Comparison of ENCODE assay signal across 1 cellular context in the genomic region with DNA sequence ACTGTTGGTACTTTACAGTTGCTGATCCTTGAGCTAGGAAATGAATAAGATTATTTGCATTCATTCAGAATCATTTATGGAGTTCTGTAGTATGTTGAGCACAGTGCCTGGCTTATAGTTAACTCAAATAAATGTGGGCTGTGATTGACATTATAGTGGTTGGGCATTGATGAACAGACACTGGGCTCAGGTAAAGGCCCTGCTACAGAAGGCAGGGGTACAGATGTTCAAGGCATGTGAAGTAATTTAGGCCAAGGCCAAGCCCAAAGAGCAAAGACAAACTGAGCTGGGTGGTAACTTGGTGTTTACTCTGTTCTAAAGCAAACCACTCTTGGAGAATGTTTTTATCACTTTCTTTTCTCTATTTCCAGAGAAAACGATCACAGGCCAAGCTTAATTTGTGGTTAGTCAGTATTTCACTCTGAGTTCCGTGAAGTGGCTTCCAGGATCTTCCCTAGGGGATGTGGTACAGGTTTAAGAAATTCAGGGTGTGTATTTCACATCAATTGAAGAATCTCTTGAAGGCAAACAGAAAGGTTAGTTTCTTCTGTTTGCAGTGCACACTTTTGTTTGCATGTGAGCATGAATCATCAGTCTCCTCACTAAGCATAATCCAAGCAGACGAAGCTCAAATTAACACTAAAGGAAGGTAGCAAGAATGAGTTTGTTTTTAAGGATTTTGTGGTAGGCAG.
TF ChIP-seq lines count a peak whose summit lies in the region.

No MANE protein-coding gene starts in this region.

TF ChIP-seq in HepG2, 621 proteins besides CTCF, POLR2A, EP300 and RAD21 (continued from another document and continues in another):
- TF ChIP-seq, protein P1, sequence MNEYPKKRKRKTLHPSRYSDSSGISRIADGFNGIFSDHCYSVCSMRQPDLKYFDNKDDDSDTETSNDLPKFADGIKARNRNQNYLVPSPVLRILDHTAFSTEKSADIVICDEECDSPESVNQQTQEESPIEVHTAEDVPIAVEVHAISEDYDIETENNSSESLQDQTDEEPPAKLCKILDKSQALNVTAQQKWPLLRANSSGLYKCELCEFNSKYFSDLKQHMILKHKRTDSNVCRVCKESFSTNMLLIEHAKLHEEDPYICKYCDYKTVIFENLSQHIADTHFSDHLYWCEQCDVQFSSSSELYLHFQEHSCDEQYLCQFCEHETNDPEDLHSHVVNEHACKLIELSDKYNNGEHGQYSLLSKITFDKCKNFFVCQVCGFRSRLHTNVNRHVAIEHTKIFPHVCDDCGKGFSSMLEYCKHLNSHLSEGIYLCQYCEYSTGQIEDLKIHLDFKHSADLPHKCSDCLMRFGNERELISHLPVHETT (CRISPR knock-in tag; conservative IDR thresholded peaks at IDR 0.05): no peak
- no peak for TF ChIP-seq PTBP1 (IDR thresholded peaks at IDR 0.05; ENCODE audit: low read depth, low read length, poor library complexity, severe bottlenecking)
- no peak for TF ChIP-seq SP140L (CRISPR knock-in tag; IDR thresholded peaks at IDR 0.05; ENCODE audit: borderline replicate concordance)
- no peak for TF ChIP-seq EHMT2 (IDR thresholded peaks at IDR 0.05; ENCODE audit: borderline replicate concordance, low read depth, low read length)
- TF ChIP-seq, protein P2, sequence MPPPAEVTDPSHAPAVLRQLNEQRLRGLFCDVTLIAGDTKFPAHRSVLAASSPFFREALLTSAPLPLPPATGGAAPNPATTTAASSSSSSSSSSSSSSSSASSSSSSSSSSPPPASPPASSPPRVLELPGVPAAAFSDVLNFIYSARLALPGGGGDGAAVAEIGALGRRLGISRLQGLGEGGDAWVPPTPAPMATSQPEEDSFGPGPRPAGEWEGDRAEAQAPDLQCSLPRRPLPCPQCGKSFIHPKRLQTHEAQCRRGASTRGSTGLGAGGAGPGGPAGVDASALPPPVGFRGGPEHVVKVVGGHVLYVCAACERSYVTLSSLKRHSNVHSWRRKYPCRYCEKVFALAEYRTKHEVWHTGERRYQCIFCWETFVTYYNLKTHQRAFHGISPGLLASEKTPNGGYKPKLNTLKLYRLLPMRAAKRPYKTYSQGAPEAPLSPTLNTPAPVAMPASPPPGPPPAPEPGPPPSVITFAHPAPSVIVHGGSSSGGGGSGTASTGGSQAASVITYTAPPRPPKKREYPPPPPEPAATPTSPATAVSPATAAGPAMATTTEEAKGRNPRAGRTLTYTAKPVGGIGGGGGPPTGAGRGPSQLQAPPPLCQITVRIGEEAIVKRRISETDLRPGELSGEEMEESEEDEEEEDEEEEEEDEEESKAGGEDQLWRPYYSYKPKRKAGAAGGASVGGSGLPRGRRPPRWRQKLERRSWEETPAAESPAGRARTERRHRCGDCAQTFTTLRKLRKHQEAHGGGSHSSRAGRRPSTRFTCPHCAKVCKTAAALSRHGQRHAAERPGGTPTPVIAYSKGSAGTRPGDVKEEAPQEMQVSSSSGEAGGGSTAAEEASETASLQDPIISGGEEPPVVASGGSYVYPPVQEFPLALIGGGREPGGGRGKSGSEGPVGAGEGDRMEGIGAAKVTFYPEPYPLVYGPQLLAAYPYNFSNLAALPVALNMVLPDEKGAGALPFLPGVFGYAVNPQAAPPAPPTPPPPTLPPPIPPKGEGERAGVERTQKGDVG (CRISPR knock-in tag; IDR thresholded peaks at IDR 0.05; ENCODE audit: borderline replicate concordance): no peak
- TF ChIP-seq HNRNPLL (IDR thresholded peaks at IDR 0.05; ENCODE audit: low read depth, low read length, poor library complexity, severe bottlenecking): no peak
- TF ChIP-seq NFKBIZ (CRISPR knock-in tag; IDR thresholded peaks at IDR 0.05): peak; percentile 62; the same call in 1 of the 2 replicates
- TF ChIP-seq ZNF790 (CRISPR knock-in tag; IDR thresholded peaks at IDR 0.05; ENCODE audit: borderline replicate concordance): no peak
- no peak for TF ChIP-seq HNRNPK (IDR thresholded peaks at IDR 0.05; ENCODE audit: low read depth, low read length, poor library complexity, severe bottlenecking)
- TF ChIP-seq HMGA1 (CRISPR knock-in tag; conservative IDR thresholded peaks at IDR 0.05): no peak
- TF ChIP-seq SETDB1 (CRISPR knock-in tag; IDR thresholded peaks at IDR 0.05; ENCODE audit: borderline replicate concordance): no peak
- TF ChIP-seq FOSL2 (CRISPR knock-in tag; IDR thresholded peaks at IDR 0.05): peak; percentile 92
- TF ChIP-seq HNRNPUL1 (IDR thresholded peaks at IDR 0.05; ENCODE audit: low read depth, low read length): no peak
- TF ChIP-seq ZNF446 (CRISPR knock-in tag; IDR thresholded peaks at IDR 0.05): no peak
- no peak for TF ChIP-seq SNAI1 (CRISPR knock-in tag; IDR thresholded peaks at IDR 0.05; ENCODE audit: borderline replicate concordance)
- peak; percentile 51; the same call in 1 of the 2 replicates for TF ChIP-seq BCL6 (CRISPR knock-in tag; IDR thresholded peaks at IDR 0.05)
- TF ChIP-seq, protein P3, sequence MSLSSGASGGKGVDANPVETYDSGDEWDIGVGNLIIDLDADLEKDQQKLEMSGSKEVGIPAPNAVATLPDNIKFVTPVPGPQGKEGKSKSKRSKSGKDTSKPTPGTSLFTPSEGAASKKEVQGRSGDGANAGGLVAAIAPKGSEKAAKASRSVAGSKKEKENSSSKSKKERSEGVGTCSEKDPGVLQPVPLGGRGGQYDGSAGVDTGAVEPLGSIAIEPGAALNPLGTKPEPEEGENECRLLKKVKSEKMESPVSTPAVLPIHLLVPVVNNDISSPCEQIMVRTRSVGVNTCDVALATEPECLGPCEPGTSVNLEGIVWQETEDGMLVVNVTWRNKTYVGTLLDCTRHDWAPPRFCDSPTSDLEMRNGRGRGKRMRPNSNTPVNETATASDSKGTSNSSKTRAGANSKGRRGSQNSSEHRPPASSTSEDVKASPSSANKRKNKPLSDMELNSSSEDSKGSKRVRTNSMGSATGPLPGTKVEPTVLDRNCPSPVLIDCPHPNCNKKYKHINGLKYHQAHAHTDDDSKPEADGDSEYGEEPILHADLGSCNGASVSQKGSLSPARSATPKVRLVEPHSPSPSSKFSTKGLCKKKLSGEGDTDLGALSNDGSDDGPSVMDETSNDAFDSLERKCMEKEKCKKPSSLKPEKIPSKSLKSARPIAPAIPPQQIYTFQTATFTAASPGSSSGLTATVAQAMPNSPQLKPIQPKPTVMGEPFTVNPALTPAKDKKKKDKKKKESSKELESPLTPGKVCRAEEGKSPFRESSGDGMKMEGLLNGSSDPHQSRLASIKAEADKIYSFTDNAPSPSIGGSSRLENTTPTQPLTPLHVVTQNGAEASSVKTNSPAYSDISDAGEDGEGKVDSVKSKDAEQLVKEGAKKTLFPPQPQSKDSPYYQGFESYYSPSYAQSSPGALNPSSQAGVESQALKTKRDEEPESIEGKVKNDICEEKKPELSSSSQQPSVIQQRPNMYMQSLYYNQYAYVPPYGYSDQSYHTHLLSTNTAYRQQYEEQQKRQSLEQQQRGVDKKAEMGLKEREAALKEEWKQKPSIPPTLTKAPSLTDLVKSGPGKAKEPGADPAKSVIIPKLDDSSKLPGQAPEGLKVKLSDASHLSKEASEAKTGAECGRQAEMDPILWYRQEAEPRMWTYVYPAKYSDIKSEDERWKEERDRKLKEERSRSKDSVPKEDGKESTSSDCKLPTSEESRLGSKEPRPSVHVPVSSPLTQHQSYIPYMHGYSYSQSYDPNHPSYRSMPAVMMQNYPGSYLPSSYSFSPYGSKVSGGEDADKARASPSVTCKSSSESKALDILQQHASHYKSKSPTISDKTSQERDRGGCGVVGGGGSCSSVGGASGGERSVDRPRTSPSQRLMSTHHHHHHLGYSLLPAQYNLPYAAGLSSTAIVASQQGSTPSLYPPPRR (CRISPR knock-in tag; IDR thresholded peaks at IDR 0.05; ENCODE audit: borderline replicate concordance): no peak
- peak; percentile 64; the same call in 1 of the 2 replicates for TF ChIP-seq NCOA2 (CRISPR knock-in tag; IDR thresholded peaks at IDR 0.05)
- TF ChIP-seq, protein P4, sequence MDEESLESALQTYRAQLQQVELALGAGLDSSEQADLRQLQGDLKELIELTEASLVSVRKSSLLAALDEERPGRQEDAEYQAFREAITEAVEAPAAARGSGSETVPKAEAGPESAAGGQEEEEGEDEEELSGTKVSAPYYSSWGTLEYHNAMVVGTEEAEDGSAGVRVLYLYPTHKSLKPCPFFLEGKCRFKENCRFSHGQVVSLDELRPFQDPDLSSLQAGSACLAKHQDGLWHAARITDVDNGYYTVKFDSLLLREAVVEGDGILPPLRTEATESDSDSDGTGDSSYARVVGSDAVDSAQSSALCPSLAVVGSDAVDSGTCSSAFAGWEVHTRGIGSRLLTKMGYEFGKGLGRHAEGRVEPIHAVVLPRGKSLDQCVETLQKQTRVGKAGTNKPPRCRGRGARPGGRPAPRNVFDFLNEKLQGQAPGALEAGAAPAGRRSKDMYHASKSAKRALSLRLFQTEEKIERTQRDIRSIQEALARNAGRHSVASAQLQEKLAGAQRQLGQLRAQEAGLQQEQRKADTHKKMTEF (CRISPR knock-in tag; IDR thresholded peaks at IDR 0.05): peak; percentile 59
- TF ChIP-seq, protein P5, sequence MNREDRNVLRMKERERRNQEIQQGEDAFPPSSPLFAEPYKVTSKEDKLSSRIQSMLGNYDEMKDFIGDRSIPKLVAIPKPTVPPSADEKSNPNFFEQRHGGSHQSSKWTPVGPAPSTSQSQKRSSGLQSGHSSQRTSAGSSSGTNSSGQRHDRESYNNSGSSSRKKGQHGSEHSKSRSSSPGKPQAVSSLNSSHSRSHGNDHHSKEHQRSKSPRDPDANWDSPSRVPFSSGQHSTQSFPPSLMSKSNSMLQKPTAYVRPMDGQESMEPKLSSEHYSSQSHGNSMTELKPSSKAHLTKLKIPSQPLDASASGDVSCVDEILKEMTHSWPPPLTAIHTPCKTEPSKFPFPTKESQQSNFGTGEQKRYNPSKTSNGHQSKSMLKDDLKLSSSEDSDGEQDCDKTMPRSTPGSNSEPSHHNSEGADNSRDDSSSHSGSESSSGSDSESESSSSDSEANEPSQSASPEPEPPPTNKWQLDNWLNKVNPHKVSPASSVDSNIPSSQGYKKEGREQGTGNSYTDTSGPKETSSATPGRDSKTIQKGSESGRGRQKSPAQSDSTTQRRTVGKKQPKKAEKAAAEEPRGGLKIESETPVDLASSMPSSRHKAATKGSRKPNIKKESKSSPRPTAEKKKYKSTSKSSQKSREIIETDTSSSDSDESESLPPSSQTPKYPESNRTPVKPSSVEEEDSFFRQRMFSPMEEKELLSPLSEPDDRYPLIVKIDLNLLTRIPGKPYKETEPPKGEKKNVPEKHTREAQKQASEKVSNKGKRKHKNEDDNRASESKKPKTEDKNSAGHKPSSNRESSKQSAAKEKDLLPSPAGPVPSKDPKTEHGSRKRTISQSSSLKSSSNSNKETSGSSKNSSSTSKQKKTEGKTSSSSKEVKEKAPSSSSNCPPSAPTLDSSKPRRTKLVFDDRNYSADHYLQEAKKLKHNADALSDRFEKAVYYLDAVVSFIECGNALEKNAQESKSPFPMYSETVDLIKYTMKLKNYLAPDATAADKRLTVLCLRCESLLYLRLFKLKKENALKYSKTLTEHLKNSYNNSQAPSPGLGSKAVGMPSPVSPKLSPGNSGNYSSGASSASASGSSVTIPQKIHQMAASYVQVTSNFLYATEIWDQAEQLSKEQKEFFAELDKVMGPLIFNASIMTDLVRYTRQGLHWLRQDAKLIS (CRISPR knock-in tag; IDR thresholded peaks at IDR 0.05): no peak
- TF ChIP-seq, protein P6, sequence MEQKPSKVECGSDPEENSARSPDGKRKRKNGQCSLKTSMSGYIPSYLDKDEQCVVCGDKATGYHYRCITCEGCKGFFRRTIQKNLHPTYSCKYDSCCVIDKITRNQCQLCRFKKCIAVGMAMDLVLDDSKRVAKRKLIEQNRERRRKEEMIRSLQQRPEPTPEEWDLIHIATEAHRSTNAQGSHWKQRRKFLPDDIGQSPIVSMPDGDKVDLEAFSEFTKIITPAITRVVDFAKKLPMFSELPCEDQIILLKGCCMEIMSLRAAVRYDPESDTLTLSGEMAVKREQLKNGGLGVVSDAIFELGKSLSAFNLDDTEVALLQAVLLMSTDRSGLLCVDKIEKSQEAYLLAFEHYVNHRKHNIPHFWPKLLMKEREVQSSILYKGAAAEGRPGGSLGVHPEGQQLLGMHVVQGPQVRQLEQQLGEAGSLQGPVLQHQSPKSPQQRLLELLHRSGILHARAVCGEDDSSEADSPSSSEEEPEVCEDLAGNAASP (CRISPR knock-in tag; IDR thresholded peaks at IDR 0.05; ENCODE audit: borderline replicate concordance): peak; percentile 17; the same call in 1 of the 2 replicates
- no peak for TF ChIP-seq U2AF2 (IDR thresholded peaks at IDR 0.05; ENCODE audit: low read depth, low read length)
- no peak for TF ChIP-seq ZNF136 (CRISPR knock-in tag; IDR thresholded peaks at IDR 0.05; ENCODE audit: low read depth)
- TF ChIP-seq KDM5B (CRISPR knock-in tag; IDR thresholded peaks at IDR 0.05; ENCODE audit: borderline replicate concordance): no peak
- TF ChIP-seq MAFF (IDR thresholded peaks at IDR 0.05; ENCODE audit: low read depth, low read length): no peak
- TF ChIP-seq TOE1 (CRISPR knock-in tag; IDR thresholded peaks at IDR 0.05): no peak
- no peak for TF ChIP-seq ZNF263 (CRISPR knock-in tag; IDR thresholded peaks at IDR 0.05)
- 0 out of 2 replicates have a peak, but pooled peaks have one; percentile 21 for TF ChIP-seq ZNF792 (CRISPR knock-in tag; IDR thresholded peaks at IDR 0.05)
- TF ChIP-seq RBM22 (optimal IDR thresholded peaks at IDR 0.05; ENCODE audit: low read length): no peak
- TF ChIP-seq MATR3 (CRISPR knock-in tag; IDR thresholded peaks at IDR 0.05): no peak
- TF ChIP-seq, protein P7, sequence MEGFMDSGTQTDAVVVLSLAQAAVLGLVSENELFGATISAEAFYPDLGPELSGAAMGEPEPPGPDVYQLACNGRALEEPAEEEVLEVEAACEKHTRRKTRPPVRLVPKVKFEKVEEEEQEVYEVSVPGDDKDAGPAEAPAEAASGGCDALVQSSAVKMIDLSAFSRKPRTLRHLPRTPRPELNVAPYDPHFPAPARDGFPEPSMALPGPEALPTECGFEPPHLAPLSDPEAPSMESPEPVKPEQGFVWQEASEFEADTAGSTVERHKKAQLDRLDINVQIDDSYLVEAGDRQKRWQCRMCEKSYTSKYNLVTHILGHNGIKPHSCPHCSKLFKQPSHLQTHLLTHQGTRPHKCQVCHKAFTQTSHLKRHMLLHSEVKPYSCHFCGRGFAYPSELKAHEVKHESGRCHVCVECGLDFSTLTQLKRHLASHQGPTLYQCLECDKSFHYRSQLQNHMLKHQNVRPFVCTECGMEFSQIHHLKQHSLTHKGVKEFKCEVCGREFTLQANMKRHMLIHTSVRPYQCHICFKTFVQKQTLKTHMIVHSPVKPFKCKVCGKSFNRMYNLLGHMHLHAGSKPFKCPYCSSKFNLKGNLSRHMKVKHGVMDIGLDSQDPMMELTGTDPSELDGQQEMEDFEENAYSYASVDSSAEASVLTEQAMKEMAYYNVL (CRISPR knock-in tag; IDR thresholded peaks at IDR 0.05; ENCODE audit: borderline replicate concordance): no peak
- peak; percentile 48; the same call in 1 of the 2 replicates for TF ChIP-seq TARDBP (CRISPR knock-in tag; IDR thresholded peaks at IDR 0.05)
- no peak for TF ChIP-seq ZNF33A (CRISPR knock-in tag; IDR thresholded peaks at IDR 0.05; ENCODE audit: borderline replicate concordance)
